Comparison of ENCODE assay signal across 8 cellular contexts in the genomic region with DNA sequence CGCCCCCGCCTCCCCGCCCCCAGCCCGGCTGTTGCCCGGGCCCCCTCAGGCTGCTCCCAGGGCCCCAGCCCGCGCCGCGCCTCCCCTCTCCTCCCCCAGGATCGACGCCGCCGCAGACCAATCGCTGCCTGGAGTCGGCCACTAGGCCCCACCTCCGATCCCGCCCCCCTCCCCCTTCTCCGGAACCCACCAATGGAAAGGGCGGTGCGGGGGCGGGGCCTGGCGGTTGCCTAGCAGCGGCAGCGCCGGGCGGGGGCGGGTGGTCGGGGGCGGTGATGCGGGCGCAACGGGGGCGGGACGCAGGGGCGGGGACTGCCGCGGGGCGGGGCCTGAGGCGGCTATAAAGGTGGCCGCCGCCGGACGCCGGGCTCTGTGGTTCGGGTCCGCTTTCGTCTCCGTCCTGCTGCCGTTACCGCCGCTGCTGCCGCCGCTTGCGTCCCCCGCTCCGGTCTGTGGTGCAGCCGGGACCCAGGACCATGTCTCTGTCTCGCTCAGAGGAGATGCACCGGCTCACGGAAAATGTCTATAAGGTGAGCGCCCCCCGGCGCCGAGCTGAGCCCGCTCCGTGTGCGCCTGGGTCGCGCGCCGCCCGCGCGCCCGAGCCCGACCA. TPM values are rescaled to one million over a fixed set of nuclear protein-coding genes. Genes with fewer than 3 reads are reported as not detected.
A peak's percentile ranks its signal among the peaks of the same experiment; 100 is the strongest.
DNase-seq lines count a peak whose midpoint lies in the region; ATAC-seq and TF ChIP-seq lines count a peak whose summit lies in the region.

A gene with protein sequence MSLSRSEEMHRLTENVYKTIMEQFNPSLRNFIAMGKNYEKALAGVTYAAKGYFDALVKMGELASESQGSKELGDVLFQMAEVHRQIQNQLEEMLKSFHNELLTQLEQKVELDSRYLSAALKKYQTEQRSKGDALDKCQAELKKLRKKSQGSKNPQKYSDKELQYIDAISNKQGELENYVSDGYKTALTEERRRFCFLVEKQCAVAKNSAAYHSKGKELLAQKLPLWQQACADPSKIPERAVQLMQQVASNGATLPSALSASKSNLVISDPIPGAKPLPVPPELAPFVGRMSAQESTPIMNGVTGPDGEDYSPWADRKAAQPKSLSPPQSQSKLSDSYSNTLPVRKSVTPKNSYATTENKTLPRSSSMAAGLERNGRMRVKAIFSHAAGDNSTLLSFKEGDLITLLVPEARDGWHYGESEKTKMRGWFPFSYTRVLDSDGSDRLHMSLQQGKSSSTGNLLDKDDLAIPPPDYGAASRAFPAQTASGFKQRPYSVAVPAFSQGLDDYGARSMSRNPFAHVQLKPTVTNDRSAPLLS (plus strand): TSS at position 373 of the 610 bp plus-strand sequence. CDS start 104 bp downstream, at position 477.

- peaks cover 0 to 2% (median 0%) of the 10 kb centered on the region in 4 donors for H3K36me3 ChIP-seq in liver (ENCODE audit: control insufficient read depth in 4 of 4, insufficient read depth in 3 of 4, low read depth in 1 of 4, low read length in 3 of 4)

- H3K27me3 ChIP-seq in liver (ENCODE audit: control insufficient read depth in 4 of 4, insufficient read depth in 4 of 4, low read length in 3 of 4): no peaks in the 10 kb centered on the region

- peak within 1 kb of the TSS; percentile 82 to 83 for H3K9ac ChIP-seq in liver (ENCODE audit: low read depth in 1 of 2, low read length in 2 of 2)

- under 1% methylated on average over 76 of the region's 76 CpGs for WGBS in liver

- ATAC-seq in GM19025 (IDR thresholded peaks at IDR 0.05; ENCODE audit: low read depth, unreplicated experiment): peak; percentile 55
- peak; percentile 55 for ATAC-seq in HG03460 (IDR thresholded peaks at IDR 0.05; ENCODE audit: unreplicated experiment)

- no peak for TF ChIP-seq CTCF in AG09309 (IDR thresholded peaks at IDR 0.05; ENCODE audit: control insufficient read depth, insufficient read depth, low read depth, low read length, missing control alignments)
- no peak for TF ChIP-seq CTCF in liver (IDR thresholded peaks at IDR 0.05; ENCODE audit: low read depth, low read length, missing input control)

- H3K27ac ChIP-seq in liver (ENCODE audit: low read depth in 1 of 2, low read length in 2 of 2): peak within 1 kb of the TSS; percentile 73 to 80

- no peak for TF ChIP-seq RAD21 in liver (IDR thresholded peaks at IDR 0.05)

- DNase-seq in AG09309 (ENCODE audit: low read depth): peak; percentile 59
- DNase-seq in NCI-H524 treated with DMSO at 0.1 percent for 48 hours (lab: John Stamatoyannopoulos, UW): peak; percentile 88
- DNase-seq in activated CD4-positive, alpha-beta T cell treated with anti-CD3 and anti-CD28 coated beads, Interleukin-2, amount 50 U/mL, for 48 hours: peak; percentile 98
- peak; percentile 81 to 97 for DNase-seq in dermis microvascular lymphatic vessel endothelial cell (ENCODE audit: low read depth in 2 of 2)
- peak; percentile 98 for DNase-seq in stimulated activated CD4-positive, alpha-beta T cell treated with anti-CD3 and anti-CD28 coated beads, Interleukin-2, amount 100 ng/mL, for 4 hours (ENCODE audit: low read depth)

- peaks cover 25 to 82% (median 60%) of the 10 kb centered on the region in 4 donors for H3K4me1 ChIP-seq in liver (ENCODE audit: control insufficient read depth in 4 of 4, insufficient read depth in 4 of 4, low read length in 3 of 4)

- no peaks in the 10 kb centered on the region for H3K9me3 ChIP-seq in liver (ENCODE audit: control insufficient read depth in 4 of 4, low read length in 3 of 4)

- H3K4me3 ChIP-seq in AG09309 (ENCODE audit: control insufficient read depth, low read depth, low read length): peak within 1 kb of the TSS; percentile 70
- H3K4me3 ChIP-seq in liver (ENCODE audit: low read depth in 1 of 3, low read length in 3 of 3): peak within 1 kb of the TSS; percentile 57 to 83 (median 77)

TF ChIP-seq in liver, 16 proteins besides CTCF, POLR2A, EP300 and RAD21:
- TF ChIP-seq SP1 (IDR thresholded peaks at IDR 0.05) (peak; percentile 56), RXRA (IDR thresholded peaks at IDR 0.05) (no peak), EGR1 (IDR thresholded peaks at IDR 0.05; ENCODE audit: low read depth in 2 of 2) (peak in 1 of 2 donors; percentile 66), YY1 (IDR thresholded peaks at IDR 0.05) (peak; percentile 22), TAF1 (conservative IDR thresholded peaks at IDR 0.05) (peak; percentile 64)
- TF ChIP-seq, protein P1, sequence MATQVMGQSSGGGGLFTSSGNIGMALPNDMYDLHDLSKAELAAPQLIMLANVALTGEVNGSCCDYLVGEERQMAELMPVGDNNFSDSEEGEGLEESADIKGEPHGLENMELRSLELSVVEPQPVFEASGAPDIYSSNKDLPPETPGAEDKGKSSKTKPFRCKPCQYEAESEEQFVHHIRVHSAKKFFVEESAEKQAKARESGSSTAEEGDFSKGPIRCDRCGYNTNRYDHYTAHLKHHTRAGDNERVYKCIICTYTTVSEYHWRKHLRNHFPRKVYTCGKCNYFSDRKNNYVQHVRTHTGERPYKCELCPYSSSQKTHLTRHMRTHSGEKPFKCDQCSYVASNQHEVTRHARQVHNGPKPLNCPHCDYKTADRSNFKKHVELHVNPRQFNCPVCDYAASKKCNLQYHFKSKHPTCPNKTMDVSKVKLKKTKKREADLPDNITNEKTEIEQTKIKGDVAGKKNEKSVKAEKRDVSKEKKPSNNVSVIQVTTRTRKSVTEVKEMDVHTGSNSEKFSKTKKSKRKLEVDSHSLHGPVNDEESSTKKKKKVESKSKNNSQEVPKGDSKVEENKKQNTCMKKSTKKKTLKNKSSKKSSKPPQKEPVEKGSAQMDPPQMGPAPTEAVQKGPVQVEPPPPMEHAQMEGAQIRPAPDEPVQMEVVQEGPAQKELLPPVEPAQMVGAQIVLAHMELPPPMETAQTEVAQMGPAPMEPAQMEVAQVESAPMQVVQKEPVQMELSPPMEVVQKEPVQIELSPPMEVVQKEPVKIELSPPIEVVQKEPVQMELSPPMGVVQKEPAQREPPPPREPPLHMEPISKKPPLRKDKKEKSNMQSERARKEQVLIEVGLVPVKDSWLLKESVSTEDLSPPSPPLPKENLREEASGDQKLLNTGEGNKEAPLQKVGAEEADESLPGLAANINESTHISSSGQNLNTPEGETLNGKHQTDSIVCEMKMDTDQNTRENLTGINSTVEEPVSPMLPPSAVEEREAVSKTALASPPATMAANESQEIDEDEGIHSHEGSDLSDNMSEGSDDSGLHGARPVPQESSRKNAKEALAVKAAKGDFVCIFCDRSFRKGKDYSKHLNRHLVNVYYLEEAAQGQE (IDR thresholded peaks at IDR 0.05): peak; percentile 92
- TF ChIP-seq, protein P2, sequence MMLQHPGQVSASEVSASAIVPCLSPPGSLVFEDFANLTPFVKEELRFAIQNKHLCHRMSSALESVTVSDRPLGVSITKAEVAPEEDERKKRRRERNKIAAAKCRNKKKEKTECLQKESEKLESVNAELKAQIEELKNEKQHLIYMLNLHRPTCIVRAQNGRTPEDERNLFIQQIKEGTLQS (IDR thresholded peaks at IDR 0.05): no peak

RNA-seq across cellular contexts. Expression of the gene that starts here (rescaled TPM):
- total RNA-seq in dermis microvascular lymphatic vessel endothelial cell: 28.2 and 52.6 TPM in 2 replicates
- 10 to 100 TPM in 1 of 2 donors, 1 to 10 TPM in 1; 8.1 to 42.5 TPM for total RNA-seq in liver
- 10 to 100 TPM; 47.3 to 61.3 TPM for polyA plus RNA-seq in liver

Comparison
In these comparisons a context has a peak if more than half of its experiments do, and no peak if none do; other contexts are left out.
1. Peak in every context shown above with its lines: DNase-seq, ATAC-seq, H3K4me3 ChIP-seq and H3K27ac ChIP-seq.